ENCODE assay signal across 12 cellular contexts in the genomic region with DNA sequence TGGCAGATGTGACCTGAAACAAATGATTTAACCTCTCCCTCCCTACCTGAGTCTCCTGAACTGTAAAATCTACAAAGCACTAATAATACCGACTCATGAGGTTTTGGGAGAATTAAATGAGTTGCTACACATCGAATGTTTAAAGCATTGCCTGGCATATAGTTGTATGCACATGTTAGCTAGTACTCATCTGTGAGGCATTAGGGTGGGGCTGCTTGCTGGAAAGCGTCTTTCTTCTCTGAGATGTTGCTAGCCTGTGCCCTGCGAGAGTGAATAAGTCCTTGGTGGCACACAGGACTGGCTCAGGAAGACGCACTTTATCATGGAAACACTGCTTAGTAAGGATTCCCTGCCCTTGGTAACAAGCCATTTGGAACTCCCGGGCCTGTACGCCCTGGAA. TPM values are rescaled to one million over a fixed set of nuclear protein-coding genes. Genes with fewer than 3 reads are reported as not detected.
DNase-seq lines count a peak whose midpoint lies in the region; TF ChIP-seq lines count a peak whose summit lies in the region.
"Had no signal": no experiment of that assay in that cellular context is flagged by ENCODE, and none has a peak within 500 bp of the region (broad histone marks: within the 10 kb centered on the region; RNA-seq: fewer than 3 reads in every experiment).

No MANE protein-coding gene starts in this region.

- H3K27ac ChIP-seq in parathyroid adenoma: peak overlapping the region; percentile 94

- no peaks in the 10 kb centered on the region; the same call in 1 of the 2 replicates for H3K36me3 ChIP-seq in Loucy (ENCODE audit: insufficient read depth, low read length)
- H3K36me3 ChIP-seq in parathyroid adenoma (ENCODE audit: control insufficient read depth, insufficient read depth, low read length): no peaks in the 10 kb centered on the region

- H3K36me3 Mint-ChIP-seq in endothelial cell (ENCODE audit: low read depth, unreplicated experiment): peaks cover 41% of the 10 kb centered on the region
- H3K36me3 Mint-ChIP-seq in activated CD4-positive, alpha-beta memory T cell treated with anti-CD3 and anti-CD28 coated beads for 36 hours: no peaks in the 10 kb centered on the region

- peaks cover 20% of the 10 kb centered on the region for H3K27me3 Mint-ChIP-seq in endothelial cell (ENCODE audit: unreplicated experiment)
- no peaks in the 10 kb centered on the region for H3K27me3 Mint-ChIP-seq in activated CD4-positive, alpha-beta memory T cell treated with anti-CD3 and anti-CD28 coated beads for 36 hours

- H3K79me2 ChIP-seq in Loucy (ENCODE audit: insufficient read depth, low read length) (peaks cover 28% of the 10 kb centered on the region), parathyroid adenoma (peaks cover 33% of the 10 kb centered on the region)

- CTCF ChIA-PET in activated CD4-positive, alpha-beta memory T cell treated with anti-CD3 and anti-CD28 coated beads for 36 hours (lab: Charles Lee): interaction anchor here (0.9 to 14.4 kb wide), 3 partner anchors 9 to 86 kb away, joined by 3 to 361 read pairs (median 6); no protein-coding TSS in a partner anchor

- POLR2A ChIA-PET in activated CD4-positive, alpha-beta memory T cell treated with anti-CD3 and anti-CD28 coated beads for 36 hours (lab: Charles Lee): no interaction called here

- H3K27me3 ChIP-seq in Loucy (ENCODE audit: insufficient read depth, low read length, poor library complexity, severe bottlenecking) (no peaks in the 10 kb centered on the region), parathyroid adenoma (ENCODE audit: control insufficient read depth, insufficient read depth, low read length) (no peaks in the 10 kb centered on the region)

- peak overlapping the region; percentile 74 for H3K4me2 ChIP-seq in Loucy (ENCODE audit: low read depth, low read length, poor library complexity, severe bottlenecking)
- no peak overlapping the region for H3K4me2 ChIP-seq in parathyroid adenoma (ENCODE audit: low read length)

- peak overlapping the region; percentile 24 for H3K4me3 Mint-ChIP-seq in endothelial cell (ENCODE audit: unreplicated experiment)
- H3K4me3 Mint-ChIP-seq in activated CD4-positive, alpha-beta memory T cell treated with anti-CD3 and anti-CD28 coated beads for 36 hours: no peak overlapping the region

- peak overlapping the region; percentile 67 for H3K27ac Mint-ChIP-seq in endothelial cell (ENCODE audit: unreplicated experiment)
- H3K27ac Mint-ChIP-seq in activated CD4-positive, alpha-beta memory T cell treated with anti-CD3 and anti-CD28 coated beads for 36 hours: no peak overlapping the region

- DNase-seq in AG08395 (ENCODE audit: low spot score): peak; percentile 79
- DNase-seq in endothelial cell (ENCODE audit: low spot score): no peak
- DNase-seq in activated gamma-delta T cell treated with Interleukin-2 at 50 U/mL for 16 hours: no peak
- DNase-seq in NCI-H748 treated with DMSO at 0.1 percent for 48 hours (lab: John Stamatoyannopoulos, UW): no peak
- no peak for DNase-seq in GM19240 (ENCODE audit: insufficient read length, low spot score)
- DNase-seq in activated CD4-positive, alpha-beta memory T cell treated with anti-CD3 and anti-CD28 coated beads for 36 hours: no peak
- DNase-seq: effector memory CD4-positive, alpha-beta T cell; left colon; NCI-H2029 treated with DMSO at 0.1 percent for 48 hours had no signal

- peaks cover 50% of the 10 kb centered on the region for H3K4me1 Mint-ChIP-seq in endothelial cell (ENCODE audit: unreplicated experiment)
- H3K4me1 Mint-ChIP-seq in activated CD4-positive, alpha-beta memory T cell treated with anti-CD3 and anti-CD28 coated beads for 36 hours (ENCODE audit: low read depth): peaks cover 35% of the 10 kb centered on the region

- H3K4me3 ChIP-seq in Loucy (ENCODE audit: low read length, poor library complexity, severe bottlenecking) (peak overlapping the region; percentile 66), parathyroid adenoma (ENCODE audit: low read depth, low read length) (no peak overlapping the region)

- H3K9ac ChIP-seq in Loucy (ENCODE audit: low read depth, low read length, poor library complexity, severe bottlenecking) (peak overlapping the region; percentile 67), parathyroid adenoma (no peak overlapping the region)

- no peaks in the 10 kb centered on the region for H3K9me3 Mint-ChIP-seq in endothelial cell (ENCODE audit: unreplicated experiment)
- no peaks in the 10 kb centered on the region for H3K9me3 Mint-ChIP-seq in activated CD4-positive, alpha-beta memory T cell treated with anti-CD3 and anti-CD28 coated beads for 36 hours

- H3K9me2 ChIP-seq in Loucy (replicated peaks; ENCODE audit: low read depth, low read length): no peaks in the 10 kb centered on the region

- no peaks in the 10 kb centered on the region for H3F3A ChIP-seq in Loucy (ENCODE audit: low read depth)

- no peak overlapping the region for H2AFZ ChIP-seq in Loucy (ENCODE audit: low read length)
- H2AFZ ChIP-seq in parathyroid adenoma: no peak overlapping the region

- H3K9me3 ChIP-seq in Loucy (ENCODE audit: insufficient read depth, low read depth, low read length): no peaks in the 10 kb centered on the region
- H3K9me3 ChIP-seq in parathyroid adenoma (ENCODE audit: control insufficient read depth, low read length): no peaks in the 10 kb centered on the region

- H4K20me1 ChIP-seq in Loucy (ENCODE audit: insufficient read depth, low read length, poor library complexity, severe bottlenecking): no peaks in the 10 kb centered on the region

- TF ChIP-seq CTCF in Loucy (conservative IDR thresholded peaks at IDR 0.05; ENCODE audit: low read length) (no peak), endothelial cell (IDR thresholded peaks at IDR 0.05; ENCODE audit: unreplicated experiment) (no peak), parathyroid adenoma (IDR thresholded peaks at IDR 0.05) (no peak)

- peaks cover 50% of the 10 kb centered on the region for H3K4me1 ChIP-seq in Loucy (ENCODE audit: insufficient read depth, low read length, poor library complexity, severe bottlenecking)
- H3K4me1 ChIP-seq in parathyroid adenoma: peaks cover 57% of the 10 kb centered on the region

- intact Hi-C loops in activated CD4-positive, alpha-beta memory T cell treated with anti-CD3 and anti-CD28 coated beads for 36 hours (cut with micrococcal nuclease): no loop called here

RNA-seq across cellular contexts. Expression of a gene that starts 6.1 kb away (rescaled TPM):
- 81.5 TPM for total RNA-seq in endothelial cell (ENCODE audit: unreplicated experiment)
- 1 to 10 TPM; 2.1 to 2.5 TPM for total RNA-seq in activated CD4-positive, alpha-beta memory T cell treated with anti-CD3 and anti-CD28 coated beads for 36 hours

RNA-seq across cellular contexts. Expression of a gene that starts 20.5 kb away (rescaled TPM):
- 65.5 TPM for total RNA-seq in endothelial cell (ENCODE audit: unreplicated experiment)
- 10 to 100 TPM; 13.7 to 16.2 TPM for total RNA-seq in activated CD4-positive, alpha-beta memory T cell treated with anti-CD3 and anti-CD28 coated beads for 36 hours

RNA-seq across cellular contexts. Expression of a gene that starts 27.3 kb away (rescaled TPM):
- 1.6 TPM for total RNA-seq in endothelial cell (ENCODE audit: unreplicated experiment)
- not detected for total RNA-seq in activated CD4-positive, alpha-beta memory T cell treated with anti-CD3 and anti-CD28 coated beads for 36 hours
- total RNA-seq: left colon, progenitor cell of endocrine pancreas had no signal

RNA-seq across cellular contexts. Expression of a gene that starts 46.7 kb away (rescaled TPM):
- total RNA-seq in endothelial cell (ENCODE audit: unreplicated experiment): 36.8 TPM
- 10 to 100 TPM; 49.4 to 50.2 TPM for total RNA-seq in activated CD4-positive, alpha-beta memory T cell treated with anti-CD3 and anti-CD28 coated beads for 36 hours

Comparison
In these comparisons a context has a peak if more than half of its experiments do, and no peak if none do; other contexts are left out.
1. RNA of a gene that starts 6.1 kb away (total RNA-seq): 81.5 TPM in endothelial cell (single experiment); 2.1 to 2.5 TPM in activated CD4-positive, alpha-beta memory T cell treated with anti-CD3 and anti-CD28 coated beads for 36 hours; every median in the first group is over 10 times any median in the second.